ENCODE assay signal across 1 cellular context in the genomic region with DNA sequence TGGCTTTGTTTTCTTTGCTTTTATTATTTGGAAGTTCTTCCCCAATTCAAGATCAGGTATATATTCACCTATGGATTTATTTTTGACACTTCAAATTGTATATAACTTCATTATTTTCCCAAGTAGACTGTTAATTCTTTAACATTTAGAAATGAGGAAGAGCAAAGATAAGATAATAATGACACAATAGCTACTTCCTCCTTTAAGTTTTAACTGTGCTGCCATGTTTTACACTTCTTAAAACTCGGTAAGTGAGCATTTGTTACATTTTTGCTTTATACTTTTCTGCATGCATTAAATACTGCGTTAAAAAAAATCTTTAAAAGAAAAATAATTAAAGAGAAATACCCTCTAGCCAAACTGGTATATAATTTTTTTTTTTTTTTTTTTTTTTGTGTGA.
TF ChIP-seq lines count a peak whose summit lies in the region.

No MANE protein-coding gene starts in this region.

TF ChIP-seq in endothelial cell of umbilical vein, 7 proteins besides CTCF, POLR2A, EP300 and RAD21 (continued from another document):
- TF ChIP-seq JUN (IDR thresholded peaks at IDR 0.05; ENCODE audit: borderline replicate concordance, insufficient read depth, insufficient read length, low read depth), result no peak
- TF ChIP-seq MYC (IDR thresholded peaks at IDR 0.05; ENCODE audit: low read depth, low read length), result no peak
- TF ChIP-seq MAX (IDR thresholded peaks at IDR 0.05; ENCODE audit: insufficient read depth, insufficient read length), result no peak
- no peak for TF ChIP-seq EZH2 (IDR thresholded peaks at IDR 0.05; ENCODE audit: borderline replicate concordance, low read depth, low read length, severe bottlenecking)
- no peak for TF ChIP-seq FOS (IDR thresholded peaks at IDR 0.05; ENCODE audit: borderline replicate concordance, insufficient read depth, low read length)
